ENCODE assay signal across 8 cellular contexts in genomic region chr1:66445492-66446181, GRCh38.
DNase-seq lines count a peak whose midpoint lies in the region; ATAC-seq and TF ChIP-seq lines count a peak whose summit lies in the region.

No MANE protein-coding gene starts in this region.

- intact Hi-C loops in sigmoid colon (cut with DNase I), result loop anchor here (1.0 to 10.0 kb wide), 5 partner anchors 113 to 486 kb away; no protein-coding TSS in a partner anchor

- H3K27ac ChIP-seq in duodenal mucosa (ENCODE audit: low read depth, low read length), result peak overlapping the region; percentile 15
- peak overlapping the region; percentile 10 to 46 (median 34) for H3K27ac ChIP-seq in sigmoid colon

- no peak for TF ChIP-seq EP300 in sigmoid colon (IDR thresholded peaks at IDR 0.05)

- peak overlapping the region in 1 of 2 donors; percentile 6 for H3K4me3 ChIP-seq in duodenal mucosa (ENCODE audit: low read depth in 1 of 2, low read length in 2 of 2)
- H3K4me3 ChIP-seq in sigmoid colon, result no peak overlapping the region

- peak in 3 of 4 experiments; percentile 17 to 23 (median 22) for DNase-seq in activated CD4-positive, CD25-positive, alpha-beta regulatory T cell (lab: John Stamatoyannopoulos, UW)
- DNase-seq in sigmoid colon (no peak), NCI-H82 treated with DMSO at 0.1 percent for 48 hours (lab: John Stamatoyannopoulos, UW; ENCODE audit: unreplicated experiment) (no peak), NCI-H2227 (lab: John Stamatoyannopoulos, UW; ENCODE audit: unreplicated experiment) (no peak), NCI-H1436 (lab: John Stamatoyannopoulos, UW) (no peak)

- H3K9me3 ChIP-seq in duodenal mucosa (ENCODE audit: control insufficient read depth in 1 of 2, low read length in 2 of 2) (no peaks in the 10 kb centered on the region), sigmoid colon (no peaks in the 10 kb centered on the region)

- H3K27me3 ChIP-seq in duodenal mucosa (ENCODE audit: control insufficient read depth in 1 of 2, insufficient read depth in 2 of 2, low read length in 2 of 2) (no peaks in the 10 kb centered on the region), sigmoid colon (no peaks in the 10 kb centered on the region)

- peak; percentile 80 for ATAC-seq in GM19324 (IDR thresholded peaks at IDR 0.05; ENCODE audit: low FRiP score, unreplicated experiment)
- ATAC-seq in HG03066 (IDR thresholded peaks at IDR 0.05; ENCODE audit: low read depth, unreplicated experiment), result peak; percentile 89

- peak overlapping the region; percentile 3 to 16 for H3K9ac ChIP-seq in duodenal mucosa (ENCODE audit: low read depth in 1 of 2, low read length in 2 of 2)

- WGBS in sigmoid colon, 2 donors, result 52 to 80% methylated on average over 5 of the region's 5 CpGs

- TF ChIP-seq CTCF in sigmoid colon (IDR thresholded peaks at IDR 0.05), result no peak

- no peak for TF ChIP-seq POLR2A in sigmoid colon (IDR thresholded peaks at IDR 0.05)

- no peaks in the 10 kb centered on the region for H3K36me3 ChIP-seq in duodenal mucosa (ENCODE audit: control insufficient read depth in 1 of 2, insufficient read depth in 2 of 2, low read length in 2 of 2)
- H3K36me3 ChIP-seq in sigmoid colon, result no peaks in the 10 kb centered on the region

- peaks cover 0 to 5% of the 10 kb centered on the region in 2 donors for H3K4me1 ChIP-seq in duodenal mucosa (ENCODE audit: control insufficient read depth in 1 of 2, insufficient read depth in 2 of 2, low read length in 2 of 2)
- peaks cover 0 to 27% (median 20%) of the 10 kb centered on the region in 4 donors for H3K4me1 ChIP-seq in sigmoid colon

Comparison
In these comparisons a context has a peak if more than half of its experiments do, and no peak if none do; other contexts are left out.
1. DNase-seq: peak in activated CD4-positive, CD25-positive, alpha-beta regulatory T cell (3 of 4); none in sigmoid colon (single experiment), NCI-H82 treated with DMSO at 0.1 percent for 48 hours (single experiment), NCI-H2227 (single experiment) and NCI-H1436 (single experiment).